Comparison of ENCODE assay signal across 32 cellular contexts in genomic region chr1:6572653-6573383, GRCh38. TPM values are rescaled to one million over a fixed set of nuclear protein-coding genes. Genes with fewer than 3 reads are reported as not detected.
A peak's percentile ranks its signal among the peaks of the same experiment; 100 is the strongest.
DNase-seq lines count a peak whose midpoint lies in the region; ATAC-seq, FAIRE-seq and TF ChIP-seq lines count a peak whose summit lies in the region.
"Had no signal": no experiment of that assay in that cellular context is flagged by ENCODE, and none has a peak within 500 bp of the region (broad histone marks: within the 10 kb centered on the region; RNA-seq: fewer than 3 reads in every experiment).

No MANE protein-coding gene starts in this region.

- TF ChIP-seq RAD21 in HepG2 (CRISPR knock-in tag; IDR thresholded peaks at IDR 0.05), result no peak

- 62% methylated on average over 11 of the region's 12 CpGs for WGBS in HepG2 (ENCODE audit: low lambda C conversion rate)
- WGBS in right lobe of liver (ENCODE audit: insufficient coverage, low coverage, low lambda C conversion rate, missing lambda C conversion rate), result 59% methylated on average over 10 of the region's 12 CpGs
- WGBS in suprapubic skin, result 72% methylated on average over 12 of the region's 12 CpGs

- peak in 1 of 2 experiments; percentile 47; a peak in 1 of 4 replicates for TF ChIP-seq EP300 in HepG2 (IDR thresholded peaks at IDR 0.05; ENCODE audit: low read depth in 2 of 2, low read length in 2 of 2)
- no peak for TF ChIP-seq EP300 in HepG2 (CRISPR knock-in tag; IDR thresholded peaks at IDR 0.05; ENCODE audit: borderline replicate concordance)
- no peak for TF ChIP-seq EP300 in suprapubic skin (IDR thresholded peaks at IDR 0.05)

- no peak for TF ChIP-seq CTCF in HepG2 (CRISPR knock-in tag; IDR thresholded peaks at IDR 0.05)
- TF ChIP-seq CTCF in right lobe of liver (IDR thresholded peaks at IDR 0.05), result no peak
- TF ChIP-seq CTCF in upper lobe of right lung (IDR thresholded peaks at IDR 0.05), result no peak
- TF ChIP-seq CTCF in suprapubic skin (IDR thresholded peaks at IDR 0.05), result no peak

- H3K4me1 ChIP-seq in HepG2 (ENCODE audit: insufficient read depth, low read length), result peaks cover 31% of the 10 kb centered on the region
- H3K4me1 ChIP-seq in right lobe of liver, result no peaks in the 10 kb centered on the region
- H3K4me1 ChIP-seq in iPS-15b (ENCODE audit: control insufficient read depth, insufficient read depth, low read length), result peaks cover 2% of the 10 kb centered on the region
- no peaks in the 10 kb centered on the region for H3K4me1 ChIP-seq in upper lobe of right lung
- no peaks in the 10 kb centered on the region for H3K4me1 ChIP-seq in suprapubic skin
- H3K4me1 ChIP-seq: BE2C had no signal

- peak overlapping the region; percentile 7 to 48 (median 16); a peak in 3 of 6 replicates for H3K4me3 ChIP-seq in HepG2 (replicated peaks in 1 of 3; ENCODE audit: insufficient read depth in 1 of 3, low read depth in 2 of 3, low read length in 3 of 3)
- no peak overlapping the region for H3K4me3 ChIP-seq in right lobe of liver
- no peak overlapping the region for H3K4me3 ChIP-seq in iPS-15b (ENCODE audit: low read depth, low read length)
- no peak overlapping the region for H3K4me3 ChIP-seq in upper lobe of right lung
- no peak overlapping the region for H3K4me3 ChIP-seq in suprapubic skin

- no peak overlapping the region for H3K4me3 Mint-ChIP-seq in T-helper 1 cell treated with Interleukin-12 subunit alpha and Interleukin-12 subunit beta and Interleukin-4 antibody, amounts not matched to agents 30 μg/mL and 1 μg/mL, for 36 hours
- H3K4me3 Mint-ChIP-seq: CD8-positive, alpha-beta memory T cell; H9 had no signal

- CTCF ChIA-PET in HepG2 (lab: Yijun Ruan, JAX; ENCODE audit: low intra/inter-chr PET ratio, low total read pairs), result no interaction called here

- H3K27me3 Mint-ChIP-seq in T-helper 1 cell treated with Interleukin-12 subunit alpha and Interleukin-12 subunit beta and Interleukin-4 antibody, amounts not matched to agents 30 μg/mL and 1 μg/mL, for 36 hours (ENCODE audit: low read depth), result peaks cover 22% of the 10 kb centered on the region

- H3K36me3 Mint-ChIP-seq in T-helper 1 cell treated with Interleukin-12 subunit alpha and Interleukin-12 subunit beta and Interleukin-4 antibody, amounts not matched to agents 30 μg/mL and 1 μg/mL, for 36 hours (ENCODE audit: low read depth), result no peaks in the 10 kb centered on the region
- H3K36me3 Mint-ChIP-seq: CD14-positive monocyte; CD8-positive, alpha-beta memory T cell had no signal

- 0 out of 2 replicates have a peak overlapping the region, but pooled peaks have one; percentile 36 for H3K9ac ChIP-seq in HepG2 (ENCODE audit: insufficient read depth, low read depth, low read length)
- H3K9ac ChIP-seq in iPS-15b (ENCODE audit: low read depth, low read length), result peak overlapping the region; percentile 24

- peak overlapping the region; percentile 54 for H2AFZ ChIP-seq in HepG2 (ENCODE audit: low read length)

- H3K9me3 Mint-ChIP-seq in T-helper 1 cell treated with Interleukin-12 subunit alpha and Interleukin-12 subunit beta and Interleukin-4 antibody, amounts not matched to agents 30 μg/mL and 1 μg/mL, for 36 hours, result no peaks in the 10 kb centered on the region

- TF ChIP-seq POLR2A in HepG2 (IDR thresholded peaks at IDR 0.05; ENCODE audit: insufficient read depth in 1 of 2, low read depth in 2 of 2, low read length in 2 of 2), result no peak
- TF ChIP-seq POLR2A in right lobe of liver (IDR thresholded peaks at IDR 0.05), result no peak
- no peak for TF ChIP-seq POLR2A in suprapubic skin (IDR thresholded peaks at IDR 0.05)

- POLR2A ChIA-PET in HepG2 (lab: Yijun Ruan, JAX), result interaction anchor here (1.0 to 1.8 kb wide), 2 partner anchors 18 to 28 kb away, joined by 3 to 4 read pairs; partner anchors contain the start of gene TAS1R1

- DNase-seq in T-helper 1 cell, result no peak
- peak; percentile 78 for DNase-seq in HepG2 (ENCODE audit: low spot score)
- no peak for DNase-seq in right lobe of liver
- no peak for DNase-seq in upper lobe of right lung
- no peak for DNase-seq in NCI-H226
- no peak for DNase-seq in suprapubic skin (ENCODE audit: low spot score in 2 of 2)
- DNase-seq: 8988T; ACHN; BE2C; CD8-positive, alpha-beta memory T cell; DMS 273 treated with DMSO at 0.1 percent for 48 hours; DMS79; EL; GDM1; H9; KBM-7; MM.1S; NCI-H1048; NCI-H1417; NCI-H1694; NCI-H2029 treated with DMSO at 0.1 percent for 48 hours; NCI-H526 treated with DMSO at 0.1 percent for 48 hours; SHP77 had no signal

- in situ Hi-C loops in HepG2 (cut with HindIII; ENCODE audit: extremely low pct_ligation_motif_present, low pct_unique_long_range_greater_than_20kb), result no loop called here

- no TSS peak for BruUV-seq in HepG2 (replicated peaks; lab: Mats Ljungman, UMichigan)

- H3K36me3 ChIP-seq in HepG2 (replicated peaks in 1 of 2; ENCODE audit: control insufficient read depth in 1 of 2, insufficient read depth in 2 of 2, low read length in 2 of 2) (no peaks in the 10 kb centered on the region), right lobe of liver (no peaks in the 10 kb centered on the region), iPS-15b (ENCODE audit: control insufficient read depth, insufficient read depth, low read length) (no peaks in the 10 kb centered on the region), upper lobe of right lung (no peaks in the 10 kb centered on the region), suprapubic skin (no peaks in the 10 kb centered on the region)
- H3K36me3 ChIP-seq: BE2C had no signal

- H4K20me1 ChIP-seq in HepG2 (ENCODE audit: insufficient read depth, low read length), result no peaks in the 10 kb centered on the region

- peaks cover 4% of the 10 kb centered on the region for H3K4me1 Mint-ChIP-seq in T-helper 1 cell treated with Interleukin-12 subunit alpha and Interleukin-12 subunit beta and Interleukin-4 antibody, amounts not matched to agents 30 μg/mL and 1 μg/mL, for 36 hours (ENCODE audit: low read depth)
- H3K4me1 Mint-ChIP-seq: CD14-positive monocyte; CD8-positive, alpha-beta memory T cell had no signal

- H3K27me3 ChIP-seq in HepG2 (ENCODE audit: control insufficient read depth in 1 of 2, insufficient read depth in 2 of 2, low read length in 2 of 2), result peaks cover 0 to 4% of the 10 kb centered on the region in 2 experiments; a peak in 2 of 5 replicates
- H3K27me3 ChIP-seq in right lobe of liver, result no peaks in the 10 kb centered on the region
- peaks cover 5% of the 10 kb centered on the region for H3K27me3 ChIP-seq in iPS-15b (ENCODE audit: control insufficient read depth, insufficient read depth, low read length)
- no peaks in the 10 kb centered on the region for H3K27me3 ChIP-seq in upper lobe of right lung
- H3K27me3 ChIP-seq in suprapubic skin, result no peaks in the 10 kb centered on the region
- H3K27me3 ChIP-seq: BE2C had no signal

- peak; percentile 85 for ATAC-seq in HepG2
- ATAC-seq in right lobe of liver, result no peak
- no peak for ATAC-seq in upper lobe of right lung
- ATAC-seq: Panc1 had no signal

- H3K27ac ChIP-seq in HepG2 (ENCODE audit: extremely low read length, insufficient read depth, low read length) (peak overlapping the region; percentile 48), right lobe of liver (no peak overlapping the region), upper lobe of right lung (no peak overlapping the region), suprapubic skin (no peak overlapping the region)
- H3K27ac ChIP-seq: RWPE1 had no signal

- peak overlapping the region; percentile 36 for H3K27ac Mint-ChIP-seq in T-helper 1 cell treated with Interleukin-12 subunit alpha and Interleukin-12 subunit beta and Interleukin-4 antibody, amounts not matched to agents 30 μg/mL and 1 μg/mL, for 36 hours
- H3K27ac Mint-ChIP-seq: CD14-positive monocyte, H9 had no signal

- no peaks in the 10 kb centered on the region for H3K79me2 ChIP-seq in HepG2 (ENCODE audit: insufficient read depth, low read length)

- H3K4me2 ChIP-seq in HepG2 (ENCODE audit: low read depth, low read length), result peak overlapping the region; percentile 74

- FAIRE-seq in HepG2 (lab: Jason Lieb, UNC), result peak; percentile 83
- FAIRE-seq: GM12891 had no signal

- intact Hi-C loops in HepG2 (cut with micrococcal nuclease; ENCODE audit: unreplicated experiment) (no loop called here), right lobe of liver (cut with DNase I) (no loop called here), upper lobe of right lung (cut with DNase I) (no loop called here)

- H3K9me3 ChIP-seq in HepG2 (ENCODE audit: low read length) (no peaks in the 10 kb centered on the region), right lobe of liver (no peaks in the 10 kb centered on the region), iPS-15b (ENCODE audit: control insufficient read depth, insufficient read depth, low read length) (no peaks in the 10 kb centered on the region), upper lobe of right lung (no peaks in the 10 kb centered on the region), suprapubic skin (no peaks in the 10 kb centered on the region)
- H3K9me3 ChIP-seq: BE2C had no signal

RNA-seq across cellular contexts. Expression of gene ZBTB48, which starts 7.0 kb away (rescaled TPM):
- total RNA-seq in HepG2 (2016; rRNA removed; fragmentation: Illumina TruSeq; extraction: Trizol) (13.8 and 17.1 TPM in 2 replicates), right lobe of liver (10 to 100 TPM in 4 of 6 experiments, 1 to 10 TPM in 2; 5.9 to 43.1 (median 19.5) TPM), upper lobe of right lung (31.5 TPM), suprapubic skin (10 to 100 TPM; 17.8 to 26.7 (median 21.6) TPM)
- 5.0 and 5.2 TPM in 2 replicates for total RNA-seq in HepG2 (2016; cell fraction: cytosol; rRNA removed; fragmentation: Illumina TruSeq; extraction: Trizol; ENCODE audit: low read depth)
- total RNA-seq in HepG2 (2016; cell fraction: insoluble cytoplasmic fraction; rRNA removed; fragmentation: Illumina TruSeq; extraction: Trizol), result 8.3 and 21.5 TPM in 2 replicates
- 5.7 and 8.8 TPM in 2 replicates for total RNA-seq in HepG2 (2016; cell fraction: membrane; rRNA removed; fragmentation: Illumina TruSeq; extraction: Trizol)
- total RNA-seq in HepG2 (2016; cell fraction: nucleus; rRNA removed; fragmentation: Illumina TruSeq; extraction: Trizol), result 17.3 and 20.3 TPM in 2 replicates
- 13.0 and 18.1 TPM in 2 replicates for polyA plus RNA-seq in HepG2 (2011; rRNA removed)
- polyA plus RNA-seq in HepG2 (2011; cell fraction: cytosol; rRNA removed), result 10.2 and 13.3 TPM in 2 replicates
- 62.4 and 69.3 TPM in 2 replicates for polyA plus RNA-seq in HepG2 (2011; cell fraction: nucleus; rRNA removed)
- 9.9 and 13.5 TPM in 2 replicates for polyA plus RNA-seq in HepG2 (2012)
- polyA plus RNA-seq in HepG2 (2016; cell fraction: cytosol; fragmentation: Illumina TruSeq; extraction: Trizol; ENCODE audit: low read depth), result 3.7 and 4.2 TPM in 2 replicates
- 7.6 TPM in 2 replicates for polyA plus RNA-seq in HepG2 (2016; cell fraction: insoluble cytoplasmic fraction; fragmentation: Illumina TruSeq; extraction: Trizol; ENCODE audit: low read depth)
- 5.0 and 5.6 TPM in 2 replicates for polyA plus RNA-seq in HepG2 (2016; cell fraction: membrane; fragmentation: Illumina TruSeq; extraction: Trizol; ENCODE audit: low read depth)
- polyA plus RNA-seq in HepG2 (2016; cell fraction: nucleus; fragmentation: Illumina TruSeq; extraction: Trizol; ENCODE audit: insufficient read depth, low read depth), result 44.7 and 51.5 TPM in 2 replicates
- 30.6 and 46.1 TPM in 2 replicates for polyA minus RNA-seq in HepG2 (2011; rRNA and poly(A)+ RNA removed; ENCODE audit: low replicate concordance)
- 4.3 and 8.8 TPM in 2 replicates for polyA minus RNA-seq in HepG2 (2011; cell fraction: cytosol; rRNA and poly(A)+ RNA removed)
- 18.5 and 19.6 TPM in 2 replicates for polyA minus RNA-seq in HepG2 (2011; cell fraction: nucleus; rRNA and poly(A)+ RNA removed)

RNA-seq across cellular contexts. Expression of gene TAS1R1, which starts 17.7 kb away (rescaled TPM):
- total RNA-seq in HepG2 (2016; rRNA removed; fragmentation: Illumina TruSeq; extraction: Trizol) (0.98 and 1.4 TPM in 2 replicates), right lobe of liver (under 1 TPM in 1 of 6 experiments, not detected in 5; 0.26 TPM), upper lobe of right lung (not detected), suprapubic skin (under 1 TPM in 2 of 4 donors, not detected in 2; 0.40 to 0.45 TPM)
- 0.26 and 0.30 TPM in 2 replicates for total RNA-seq in HepG2 (2016; cell fraction: cytosol; rRNA removed; fragmentation: Illumina TruSeq; extraction: Trizol; ENCODE audit: low read depth)
- 1.4 and 1.7 TPM in 2 replicates for total RNA-seq in HepG2 (2016; cell fraction: insoluble cytoplasmic fraction; rRNA removed; fragmentation: Illumina TruSeq; extraction: Trizol)
- 1.1 and 2.0 TPM in 2 replicates for total RNA-seq in HepG2 (2016; cell fraction: membrane; rRNA removed; fragmentation: Illumina TruSeq; extraction: Trizol)
- 1.1 TPM in 2 replicates for total RNA-seq in HepG2 (2016; cell fraction: nucleus; rRNA removed; fragmentation: Illumina TruSeq; extraction: Trizol)
- 1.6 and 1.9 TPM in 2 replicates for polyA plus RNA-seq in HepG2 (2011; rRNA removed)
- 1.8 and 2.4 TPM in 2 replicates for polyA plus RNA-seq in HepG2 (2011; cell fraction: cytosol; rRNA removed)
- polyA plus RNA-seq in HepG2 (2011; cell fraction: nucleus; rRNA removed), result 0.93 and 1.9 TPM in 2 replicates
- polyA plus RNA-seq in HepG2 (2012), result 0.30 and 0.32 TPM in 2 replicates
- 0.71 and 0.72 TPM in 2 replicates for polyA plus RNA-seq in HepG2 (2016; cell fraction: cytosol; fragmentation: Illumina TruSeq; extraction: Trizol; ENCODE audit: low read depth)
- 0.81 and 1.2 TPM in 2 replicates for polyA plus RNA-seq in HepG2 (2016; cell fraction: insoluble cytoplasmic fraction; fragmentation: Illumina TruSeq; extraction: Trizol; ENCODE audit: low read depth)
- polyA plus RNA-seq in HepG2 (2016; cell fraction: membrane; fragmentation: Illumina TruSeq; extraction: Trizol; ENCODE audit: low read depth), result 1.2 TPM in 2 replicates
- 1.9 and 2.5 TPM in 2 replicates for polyA plus RNA-seq in HepG2 (2016; cell fraction: nucleus; fragmentation: Illumina TruSeq; extraction: Trizol; ENCODE audit: insufficient read depth, low read depth)
- 0.09 and 5.5 TPM in 2 replicates for polyA minus RNA-seq in HepG2 (2011; rRNA and poly(A)+ RNA removed; ENCODE audit: low replicate concordance)
- polyA minus RNA-seq in HepG2 (2011; cell fraction: cytosol; rRNA and poly(A)+ RNA removed), result 0.79 and 1.3 TPM in 2 replicates
- 0.26 and 1.2 TPM in 2 replicates for polyA minus RNA-seq in HepG2 (2011; cell fraction: nucleus; rRNA and poly(A)+ RNA removed)
- total RNA-seq: CD8-positive, alpha-beta memory T cell; H9; HT1080; NCI-H460; SK-MEL-5 had no signal
- polyA plus RNA-seq: CD14-positive monocyte; CD8-positive, alpha-beta memory T cell had no signal

RNA-seq across cellular contexts. Expression of gene NOL9, which starts 18.5 kb away (rescaled TPM):
- total RNA-seq in HepG2 (2016; rRNA removed; fragmentation: Illumina TruSeq; extraction: Trizol) (20.2 and 24.7 TPM in 2 replicates), right lobe of liver (10 to 100 TPM in 3 of 6 experiments, 1 to 10 TPM in 3; 8.9 to 13.1 (median 10.7) TPM), upper lobe of right lung (23.6 TPM), suprapubic skin (10 to 100 TPM; 19.4 to 33.6 (median 27.5) TPM)
- 4.3 and 6.3 TPM in 2 replicates for total RNA-seq in HepG2 (2016; cell fraction: cytosol; rRNA removed; fragmentation: Illumina TruSeq; extraction: Trizol; ENCODE audit: low read depth)
- total RNA-seq in HepG2 (2016; cell fraction: insoluble cytoplasmic fraction; rRNA removed; fragmentation: Illumina TruSeq; extraction: Trizol), result 19.4 and 25.8 TPM in 2 replicates
- total RNA-seq in HepG2 (2016; cell fraction: membrane; rRNA removed; fragmentation: Illumina TruSeq; extraction: Trizol), result 5.9 and 8.3 TPM in 2 replicates
- 26.3 and 28.9 TPM in 2 replicates for total RNA-seq in HepG2 (2016; cell fraction: nucleus; rRNA removed; fragmentation: Illumina TruSeq; extraction: Trizol)
- polyA plus RNA-seq in HepG2 (2011; rRNA removed), result 13.0 and 18.0 TPM in 2 replicates
- 4.1 and 6.3 TPM in 2 replicates for polyA plus RNA-seq in HepG2 (2011; cell fraction: cytosol; rRNA removed)
- polyA plus RNA-seq in HepG2 (2011; cell fraction: nucleus; rRNA removed), result 21.8 and 23.2 TPM in 2 replicates
- 5.5 and 7.7 TPM in 2 replicates for polyA plus RNA-seq in HepG2 (2012)
- polyA plus RNA-seq in HepG2 (2016; cell fraction: cytosol; fragmentation: Illumina TruSeq; extraction: Trizol; ENCODE audit: low read depth), result 1.00 and 1.3 TPM in 2 replicates
- polyA plus RNA-seq in HepG2 (2016; cell fraction: insoluble cytoplasmic fraction; fragmentation: Illumina TruSeq; extraction: Trizol; ENCODE audit: low read depth), result 11.8 and 15.3 TPM in 2 replicates
- 2.0 and 2.6 TPM in 2 replicates for polyA plus RNA-seq in HepG2 (2016; cell fraction: membrane; fragmentation: Illumina TruSeq; extraction: Trizol; ENCODE audit: low read depth)
- polyA plus RNA-seq in HepG2 (2016; cell fraction: nucleus; fragmentation: Illumina TruSeq; extraction: Trizol; ENCODE audit: insufficient read depth, low read depth), result 25.2 and 25.4 TPM in 2 replicates
- polyA minus RNA-seq in HepG2 (2011; rRNA and poly(A)+ RNA removed; ENCODE audit: low replicate concordance), result 14.0 and 45.5 TPM in 2 replicates
- 5.5 and 8.8 TPM in 2 replicates for polyA minus RNA-seq in HepG2 (2011; cell fraction: cytosol; rRNA and poly(A)+ RNA removed)
- polyA minus RNA-seq in HepG2 (2011; cell fraction: nucleus; rRNA and poly(A)+ RNA removed), result 63.2 and 74.2 TPM in 2 replicates

RNA-seq across cellular contexts. Expression of gene KLHL21, which starts 29.9 kb away (rescaled TPM):
- total RNA-seq in HepG2 (2016; rRNA removed; fragmentation: Illumina TruSeq; extraction: Trizol), result 20.9 and 25.0 TPM in 2 replicates
- total RNA-seq in HepG2 (2016; cell fraction: cytosol; rRNA removed; fragmentation: Illumina TruSeq; extraction: Trizol; ENCODE audit: low read depth), result 4.1 and 5.1 TPM in 2 replicates
- 16.6 and 24.3 TPM in 2 replicates for total RNA-seq in HepG2 (2016; cell fraction: insoluble cytoplasmic fraction; rRNA removed; fragmentation: Illumina TruSeq; extraction: Trizol)
- total RNA-seq in HepG2 (2016; cell fraction: membrane; rRNA removed; fragmentation: Illumina TruSeq; extraction: Trizol), result 11.5 and 11.6 TPM in 2 replicates
- 22.1 and 26.1 TPM in 2 replicates for total RNA-seq in HepG2 (2016; cell fraction: nucleus; rRNA removed; fragmentation: Illumina TruSeq; extraction: Trizol)
- 14.8 and 19.9 TPM in 2 replicates for polyA plus RNA-seq in HepG2 (2011; rRNA removed)
- 10.9 and 14.4 TPM in 2 replicates for polyA plus RNA-seq in HepG2 (2011; cell fraction: cytosol; rRNA removed)
- polyA plus RNA-seq in HepG2 (2011; cell fraction: nucleus; rRNA removed), result 95.0 and 99.0 TPM in 2 replicates
- polyA plus RNA-seq in HepG2 (2012), result 13.7 and 34.6 TPM in 2 replicates
- polyA plus RNA-seq in HepG2 (2016; cell fraction: cytosol; fragmentation: Illumina TruSeq; extraction: Trizol; ENCODE audit: low read depth), result 2.2 and 2.8 TPM in 2 replicates
- polyA plus RNA-seq in HepG2 (2016; cell fraction: insoluble cytoplasmic fraction; fragmentation: Illumina TruSeq; extraction: Trizol; ENCODE audit: low read depth), result 14.0 and 18.0 TPM in 2 replicates
- 4.8 and 5.2 TPM in 2 replicates for polyA plus RNA-seq in HepG2 (2016; cell fraction: membrane; fragmentation: Illumina TruSeq; extraction: Trizol; ENCODE audit: low read depth)
- polyA plus RNA-seq in HepG2 (2016; cell fraction: nucleus; fragmentation: Illumina TruSeq; extraction: Trizol; ENCODE audit: insufficient read depth, low read depth), result 41.5 and 42.6 TPM in 2 replicates
- 28.3 and 69.9 TPM in 2 replicates for polyA minus RNA-seq in HepG2 (2011; rRNA and poly(A)+ RNA removed; ENCODE audit: low replicate concordance)
- 21.0 and 26.5 TPM in 2 replicates for polyA minus RNA-seq in HepG2 (2011; cell fraction: cytosol; rRNA and poly(A)+ RNA removed)
- polyA minus RNA-seq in HepG2 (2011; cell fraction: nucleus; rRNA and poly(A)+ RNA removed), result 34.2 and 40.8 TPM in 2 replicates
- total RNA-seq in right lobe of liver, result 10 to 100 TPM; 12.1 to 24.6 (median 20.0) TPM
- 21.8 TPM for total RNA-seq in upper lobe of right lung
- total RNA-seq in suprapubic skin, result 100 to 1,000 TPM; 105 to 125 (median 118) TPM

RNA-seq across cellular contexts. Expression of gene PHF13, which starts 40.7 kb away (rescaled TPM):
- 7.4 and 8.4 TPM in 2 replicates for total RNA-seq in HepG2 (2016; rRNA removed; fragmentation: Illumina TruSeq; extraction: Trizol)
- 1.8 TPM in 2 replicates for total RNA-seq in HepG2 (2016; cell fraction: cytosol; rRNA removed; fragmentation: Illumina TruSeq; extraction: Trizol; ENCODE audit: low read depth)
- 7.7 and 8.2 TPM in 2 replicates for total RNA-seq in HepG2 (2016; cell fraction: insoluble cytoplasmic fraction; rRNA removed; fragmentation: Illumina TruSeq; extraction: Trizol)
- 5.3 and 5.8 TPM in 2 replicates for total RNA-seq in HepG2 (2016; cell fraction: membrane; rRNA removed; fragmentation: Illumina TruSeq; extraction: Trizol)
- total RNA-seq in HepG2 (2016; cell fraction: nucleus; rRNA removed; fragmentation: Illumina TruSeq; extraction: Trizol), result 8.5 and 10.6 TPM in 2 replicates
- 4.7 and 6.1 TPM in 2 replicates for polyA plus RNA-seq in HepG2 (2011; rRNA removed)
- polyA plus RNA-seq in HepG2 (2011; cell fraction: cytosol; rRNA removed), result 3.7 and 4.9 TPM in 2 replicates
- 9.9 and 12.6 TPM in 2 replicates for polyA plus RNA-seq in HepG2 (2011; cell fraction: nucleus; rRNA removed)
- 15.6 and 16.1 TPM in 2 replicates for polyA plus RNA-seq in HepG2 (2012)
- polyA plus RNA-seq in HepG2 (2016; cell fraction: cytosol; fragmentation: Illumina TruSeq; extraction: Trizol; ENCODE audit: low read depth), result 0.83 and 0.97 TPM in 2 replicates
- 9.5 and 10.6 TPM in 2 replicates for polyA plus RNA-seq in HepG2 (2016; cell fraction: insoluble cytoplasmic fraction; fragmentation: Illumina TruSeq; extraction: Trizol; ENCODE audit: low read depth)
- polyA plus RNA-seq in HepG2 (2016; cell fraction: membrane; fragmentation: Illumina TruSeq; extraction: Trizol; ENCODE audit: low read depth), result 2.9 and 3.0 TPM in 2 replicates
- 19.2 and 19.9 TPM in 2 replicates for polyA plus RNA-seq in HepG2 (2016; cell fraction: nucleus; fragmentation: Illumina TruSeq; extraction: Trizol; ENCODE audit: insufficient read depth, low read depth)
- polyA minus RNA-seq in HepG2 (2011; rRNA and poly(A)+ RNA removed; ENCODE audit: low replicate concordance), result 2.6 and 5.3 TPM in 2 replicates
- polyA minus RNA-seq in HepG2 (2011; cell fraction: cytosol; rRNA and poly(A)+ RNA removed), result 4.9 and 7.5 TPM in 2 replicates
- polyA minus RNA-seq in HepG2 (2011; cell fraction: nucleus; rRNA and poly(A)+ RNA removed), result 4.2 and 4.7 TPM in 2 replicates
- 1 to 10 TPM; 2.7 to 6.2 (median 4.5) TPM for total RNA-seq in right lobe of liver
- total RNA-seq in upper lobe of right lung, result 10.8 TPM
- total RNA-seq in suprapubic skin, result 10 to 100 TPM; 12.6 to 21.7 (median 17.0) TPM

Comparison
In these comparisons a context has a peak if more than half of its experiments do, and no peak if none do; other contexts are left out.
1. H3K4me3 ChIP-seq: peak in HepG2 (3 of 3); none in right lobe of liver (0 of 3), iPS-15b (single experiment), upper lobe of right lung (single experiment) and suprapubic skin (single experiment).